Comparison of ENCODE assay signal across 20 cellular contexts in the genomic region with DNA sequence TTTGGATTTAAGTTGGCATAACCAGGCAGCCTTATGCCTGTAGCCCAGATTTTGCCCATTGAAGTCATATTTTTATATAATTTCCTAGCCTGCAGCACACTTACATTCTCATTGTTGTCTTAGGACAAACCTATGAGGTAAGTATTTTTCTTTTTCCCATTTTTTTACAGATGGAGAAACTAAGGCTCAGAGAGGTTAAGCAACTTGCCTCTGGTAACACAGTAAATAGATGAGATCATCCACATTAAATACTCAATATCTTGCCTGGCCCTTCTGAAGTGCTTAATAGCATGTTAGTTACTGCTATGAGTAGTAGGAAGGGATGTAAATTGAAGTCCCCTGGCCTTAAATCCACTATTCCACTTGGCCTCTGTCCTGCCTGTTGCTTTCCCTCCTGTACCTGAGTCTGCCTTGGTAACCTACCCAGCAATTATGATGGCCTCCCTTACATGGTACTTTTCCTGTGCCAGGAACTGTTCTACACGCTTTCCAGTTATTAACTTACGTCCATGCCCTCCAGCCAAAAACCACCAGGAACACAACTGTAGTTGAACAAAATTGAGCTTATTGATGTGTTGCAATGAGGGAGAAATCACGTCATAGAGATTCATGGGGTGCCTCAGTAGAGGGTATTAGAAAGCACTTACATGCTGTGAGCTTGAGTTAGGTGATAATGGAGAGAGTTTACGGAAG.
"Had no signal": no experiment of that assay in that cellular context is flagged by ENCODE, and none has a peak within 500 bp of the region (broad histone marks: within the 10 kb centered on the region; RNA-seq: fewer than 3 reads in every experiment).

No MANE protein-coding gene starts in this region.

- H3K79me2 ChIP-seq: hepatocyte had no signal

- H3K27me3 Mint-ChIP-seq: stimulated activated naive CD8-positive, alpha-beta T cell treated with anti-CD3 and anti-CD28 coated beads, Interleukin-15, amount 100 ng/mL, for 72 hours had no signal

- H3K4me1 Mint-ChIP-seq: naive thymus-derived CD4-positive, alpha-beta T cell; stimulated activated naive CD8-positive, alpha-beta T cell treated with anti-CD3 and anti-CD28 coated beads, Interleukin-15, amount 100 ng/mL, for 72 hours had no signal

- H3K36me3 Mint-ChIP-seq: stimulated activated naive B cell treated with anti-CD40 and anti-IgM and Interleukin-4, amounts not matched to agents 10 μg/mL and 1 μg/mL and 100 μg/mL, for 72 hours had no signal

- H3K9me3 Mint-ChIP-seq: effector memory CD8-positive, alpha-beta T cell; stimulated activated naive CD8-positive, alpha-beta T cell treated with anti-CD3 and anti-CD28 coated beads, Interleukin-15, amount 100 ng/mL, for 72 hours had no signal

- H2AFZ ChIP-seq: hepatocyte had no signal

- H3K36me3 ChIP-seq: neutrophil, transverse colon had no signal

- H3K4me3 Mint-ChIP-seq: dendritic cell treated with granulocyte-macrophage colony-stimulating factor and Interleukin-4, amounts not matched to agents 40 ng/mL and 50 ng/mL, for 4 days; effector memory CD8-positive, alpha-beta T cell; naive thymus-derived CD4-positive, alpha-beta T cell; stimulated activated naive B cell treated with anti-CD40 and anti-IgM and Interleukin-4, amounts not matched to agents 10 μg/mL and 1 μg/mL and 100 μg/mL, for 72 hours; stimulated activated naive CD8-positive, alpha-beta T cell treated with anti-CD3 and anti-CD28 coated beads, Interleukin-15, amount 100 ng/mL, for 72 hours had no signal

- H3K27ac Mint-ChIP-seq: dendritic cell treated with granulocyte-macrophage colony-stimulating factor and Interleukin-4, amounts not matched to agents 40 ng/mL and 50 ng/mL, for 4 days; effector memory CD8-positive, alpha-beta T cell; naive thymus-derived CD4-positive, alpha-beta T cell; stimulated activated naive B cell treated with anti-CD40 and anti-IgM and Interleukin-4, amounts not matched to agents 10 μg/mL and 1 μg/mL and 100 μg/mL, for 72 hours had no signal

- H3K27ac ChIP-seq: foreskin keratinocyte, hepatocyte, neutrophil, psoas muscle, testis, transverse colon had no signal

- H3K9me3 ChIP-seq: neutrophil, psoas muscle, testis, transverse colon had no signal

- ATAC-seq: effector memory CD8-positive, alpha-beta T cell; foreskin keratinocyte; left cardiac atrium; left ventricle myocardium superior; naive thymus-derived CD4-positive, alpha-beta T cell; sciatic nerve; stimulated activated naive B cell treated with anti-CD40 and anti-IgM and Interleukin-4, amounts not matched to agents 10 μg/mL and 1 μg/mL and 100 μg/mL, for 72 hours; stimulated activated naive CD8-positive, alpha-beta T cell treated with anti-CD3 and anti-CD28 coated beads, Interleukin-15, amount 100 ng/mL, for 72 hours had no signal

- H3K4me2 ChIP-seq: hepatocyte had no signal

- H3K4me1 ChIP-seq: foreskin keratinocyte, psoas muscle, transverse colon had no signal

- H3K4me3 ChIP-seq: hepatocyte, lung, psoas muscle, skin epidermis, testis, transverse colon had no signal

- H3K27me3 ChIP-seq: foreskin keratinocyte, hepatocyte, neutrophil, testis, transverse colon had no signal

- DNase-seq: effector memory CD8-positive, alpha-beta T cell; foreskin keratinocyte; head of caudate nucleus; kidney; left cardiac atrium; left ventricle myocardium superior; naive thymus-derived CD4-positive, alpha-beta T cell; psoas muscle; stimulated activated CD4-positive, alpha-beta T cell treated with anti-CD3 and anti-CD28 coated beads, Interleukin-2, amount 100 ng/mL, for 24 hours; stimulated activated CD4-positive, alpha-beta T cell treated with anti-CD3 and anti-CD28 coated beads, Interleukin-4, amount 100 ng/mL, for 4 hours; stimulated activated naive B cell treated with anti-CD40 and anti-IgM and Interleukin-4, amounts not matched to agents 10 μg/mL and 1 μg/mL and 100 μg/mL, for 72 hours; stimulated activated naive CD8-positive, alpha-beta T cell treated with anti-CD3 and anti-CD28 coated beads, Interleukin-15, amount 100 ng/mL, for 72 hours; testis; transverse colon had no signal
